ENCODE assay signal across 8 cellular contexts in the genomic region with DNA sequence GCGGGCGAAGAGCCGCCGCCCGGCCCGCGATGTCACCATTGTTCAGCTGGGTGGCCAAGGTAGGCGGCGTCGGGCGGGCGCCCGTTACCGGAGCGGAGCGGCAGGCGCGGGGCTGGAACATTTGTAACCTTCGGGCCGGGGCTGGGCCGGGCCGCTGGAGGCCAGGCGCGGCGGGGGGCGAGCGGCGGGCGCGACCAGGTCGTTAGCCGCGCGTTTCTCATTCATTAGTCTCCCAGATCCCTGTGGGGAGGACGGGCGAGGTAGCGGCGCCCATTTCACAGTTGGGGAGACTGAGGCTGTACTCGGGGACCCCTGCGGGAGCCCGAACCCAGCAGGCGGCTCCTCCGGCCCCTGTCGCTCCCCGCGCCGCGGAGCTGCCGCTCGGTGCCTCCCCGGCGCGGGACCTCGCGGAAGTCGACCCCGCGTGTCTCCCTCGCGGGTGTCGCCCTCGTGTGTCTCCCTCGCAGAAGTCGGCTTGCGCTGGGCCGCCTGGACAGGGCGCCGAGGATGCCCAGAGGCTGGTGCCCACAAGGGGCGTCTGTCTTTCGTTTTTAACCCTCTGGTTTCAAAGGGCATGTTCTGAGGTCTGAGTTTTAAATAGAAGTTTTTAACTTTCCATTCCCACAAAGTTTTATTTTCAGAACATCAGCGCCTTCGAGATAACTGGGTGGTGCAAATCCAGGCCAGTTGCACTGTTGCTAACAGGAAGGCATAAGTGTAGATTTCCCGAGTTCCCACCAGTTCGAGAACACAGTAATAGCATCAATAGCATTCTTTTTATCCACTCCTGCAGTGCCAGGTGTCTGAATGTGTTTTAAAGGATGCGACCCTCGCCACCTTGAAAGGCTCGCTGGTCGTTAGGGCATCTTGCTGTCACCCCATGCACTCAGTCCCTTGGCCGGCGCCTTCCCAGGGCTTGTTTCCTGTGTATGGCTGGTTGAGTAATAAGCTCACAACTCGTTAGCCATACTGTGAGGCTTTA. TPM values are rescaled to one million over a fixed set of nuclear protein-coding genes. Genes with fewer than 3 reads are reported as not detected.
DNase-seq lines count a peak whose midpoint lies in the region; ATAC-seq and TF ChIP-seq lines count a peak whose summit lies in the region.

No MANE protein-coding gene starts in this region.

- H3K36me3 ChIP-seq in Caco-2 (ENCODE audit: control insufficient read depth, insufficient read depth, low read length), result no peaks in the 10 kb centered on the region
- H3K36me3 ChIP-seq in upper lobe of right lung, result no peaks in the 10 kb centered on the region

- H3K27ac ChIP-seq in upper lobe of right lung, result peak overlapping the region; percentile 92

- no peaks in the 10 kb centered on the region for H3K27me3 Mint-ChIP-seq in Caco-2 (ENCODE audit: insufficient read depth, unreplicated experiment)
- H3K27me3 Mint-ChIP-seq in activated naive CD8-positive, alpha-beta T cell treated with anti-CD3 and anti-CD28 coated beads, Interleukin-2, amount 50 U/mL, for 24 hours, result no peaks in the 10 kb centered on the region

- peaks cover 15% of the 10 kb centered on the region; the same call in 1 of the 2 replicates for H3K4me1 ChIP-seq in Caco-2
- peaks cover 15% of the 10 kb centered on the region for H3K4me1 ChIP-seq in upper lobe of right lung

- H3K9me3 ChIP-seq in Caco-2 (no peaks in the 10 kb centered on the region), upper lobe of right lung (no peaks in the 10 kb centered on the region)

- H3K4me3 Mint-ChIP-seq in Caco-2 (ENCODE audit: unreplicated experiment), result peak overlapping the region; percentile 71
- peak overlapping the region; percentile 83 for H3K4me3 Mint-ChIP-seq in activated naive CD8-positive, alpha-beta T cell treated with anti-CD3 and anti-CD28 coated beads, Interleukin-2, amount 50 U/mL, for 24 hours

- no peaks in the 10 kb centered on the region for H3K9me3 Mint-ChIP-seq in Caco-2 (ENCODE audit: unreplicated experiment)
- no peaks in the 10 kb centered on the region for H3K9me3 Mint-ChIP-seq in activated naive CD8-positive, alpha-beta T cell treated with anti-CD3 and anti-CD28 coated beads, Interleukin-2, amount 50 U/mL, for 24 hours

- H3K4me3 ChIP-seq in Caco-2 (ENCODE audit: low read depth, low read length) (peak overlapping the region; percentile 54), upper lobe of right lung (peak overlapping the region; percentile 88)

- H3K27me3 ChIP-seq in Caco-2 (replicated peaks; ENCODE audit: control insufficient read depth, insufficient read depth, low read length), result no peaks in the 10 kb centered on the region
- no peaks in the 10 kb centered on the region for H3K27me3 ChIP-seq in upper lobe of right lung

- intact Hi-C loops in Caco-2 (cut with micrococcal nuclease; ENCODE audit: unreplicated experiment), result loop anchor here (2.0 to 5.0 kb wide), 3 partner anchors 57 to 175 kb away; partner anchors contain the start of gene PGM2
- intact Hi-C loops in cardiac septum (cut with DNase I), result loop anchor here (2.0 to 10.0 kb wide), 6 partner anchors 59 to 337 kb away; partner anchors contain the start of genes PGM2, RELL1 and TBC1D1
- intact Hi-C loops in posterior cingulate gyrus (cut with DNase I), result loop anchor here (5.0 kb wide), 2 partner anchors 85 to 175 kb away; partner anchors contain the start of gene TBC1D1
- intact Hi-C loops in upper lobe of right lung (cut with DNase I), result no loop called here

- ATAC-seq in GM19452 (IDR thresholded peaks at IDR 0.05; ENCODE audit: unreplicated experiment), result peak; percentile 64
- ATAC-seq in HG03565 (IDR thresholded peaks at IDR 0.05; ENCODE audit: unreplicated experiment), result peak; percentile 47
- ATAC-seq in activated naive CD8-positive, alpha-beta T cell treated with anti-CD3 and anti-CD28 coated beads, Interleukin-2, amount 50 U/mL, for 24 hours, result peak; percentile 74
- ATAC-seq in upper lobe of right lung, result peak; percentile 92

- CTCF ChIA-PET in Caco-2 (lab: Charles Lee), result interaction anchor here (1.3 kb wide), 1 partner anchor 525 kb away, joined by 3 read pairs; no protein-coding TSS in a partner anchor

- no peak overlapping the region for H3K27ac Mint-ChIP-seq in Caco-2 (ENCODE audit: unreplicated experiment)
- H3K27ac Mint-ChIP-seq in activated naive CD8-positive, alpha-beta T cell treated with anti-CD3 and anti-CD28 coated beads, Interleukin-2, amount 50 U/mL, for 24 hours, result peak overlapping the region; percentile 85

- no peaks in the 10 kb centered on the region for H3K36me3 Mint-ChIP-seq in Caco-2 (ENCODE audit: insufficient read depth, unreplicated experiment)
- H3K36me3 Mint-ChIP-seq in activated naive CD8-positive, alpha-beta T cell treated with anti-CD3 and anti-CD28 coated beads, Interleukin-2, amount 50 U/mL, for 24 hours (ENCODE audit: low read depth), result peaks cover 2% of the 10 kb centered on the region

- DNase-seq in Caco-2 (peak; percentile 51 to 65), SW 1271 (lab: John Stamatoyannopoulos, UW) (peak; percentile 28 to 58), cardiac septum (ENCODE audit: low spot score) (peak; percentile 90), posterior cingulate gyrus (peak; percentile 36 to 96 (median 70)), upper lobe of right lung (peak; percentile 91)
- DNase-seq in activated naive CD8-positive, alpha-beta T cell treated with anti-CD3 and anti-CD28 coated beads, Interleukin-2, amount 50 U/mL, for 24 hours, result peak; percentile 75

- TF ChIP-seq CTCF in Caco-2 (IDR thresholded peaks at IDR 0.05; ENCODE audit: insufficient read depth in 1 of 2, low read depth in 1 of 2, low read length in 1 of 2, severe bottlenecking in 1 of 2, unreplicated experiment in 1 of 2) (peak; percentile 23 to 64), upper lobe of right lung (IDR thresholded peaks at IDR 0.05) (peak; percentile 74)

- POLR2A ChIA-PET in Caco-2 (lab: Charles Lee), result no interaction called here

- peaks cover 13% of the 10 kb centered on the region for H3K4me1 Mint-ChIP-seq in Caco-2 (ENCODE audit: low read depth, unreplicated experiment)
- peaks cover 57% of the 10 kb centered on the region for H3K4me1 Mint-ChIP-seq in activated naive CD8-positive, alpha-beta T cell treated with anti-CD3 and anti-CD28 coated beads, Interleukin-2, amount 50 U/mL, for 24 hours

- TSS peak; percentile 29 for BruUV-seq in Caco-2 (replicated peaks; lab: Mats Ljungman, UMichigan)

RNA-seq across cellular contexts. Expression of gene PTTG2, which starts 17.6 kb away (rescaled TPM):
- not detected in 2 replicates for total RNA-seq in Caco-2 (2022)
- total RNA-seq in cardiac septum, result 1.1 TPM
- 0.84 TPM for total RNA-seq in upper lobe of right lung

Comparison
In these comparisons a context has a peak if more than half of its experiments do, and no peak if none do; other contexts are left out.
1. Peak in every context shown above with its lines: DNase-seq, ATAC-seq, H3K4me3 ChIP-seq and H3K27ac ChIP-seq.